20 cellular contexts compared by ENCODE assay signal in the genomic region with DNA sequence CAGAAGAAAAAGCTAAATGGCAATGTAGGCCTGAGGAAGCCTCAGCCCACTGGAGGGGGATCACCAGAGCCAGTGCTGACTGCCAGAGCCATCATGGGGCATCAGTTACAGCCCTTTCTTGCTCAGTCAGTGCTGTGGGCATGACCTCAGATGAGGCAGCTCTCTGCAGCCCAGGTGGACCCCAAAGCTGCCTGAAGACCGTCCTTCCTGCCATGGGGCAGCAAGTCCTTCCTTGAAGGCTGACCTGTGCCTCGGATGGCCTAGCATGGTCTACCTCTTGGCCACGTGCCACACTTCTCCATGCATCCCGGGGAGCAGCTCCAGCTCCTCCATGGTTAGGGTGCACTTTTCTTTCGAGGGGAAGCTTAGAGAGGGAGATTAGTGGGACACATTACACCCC.
"Had no signal": no experiment of that assay in that cellular context is flagged by ENCODE, and none has a peak within 500 bp of the region (broad histone marks: within the 10 kb centered on the region; RNA-seq: fewer than 3 reads in every experiment).

No MANE protein-coding gene starts in this region.

- ATAC-seq: foreskin keratinocyte, heart right ventricle, left colon, left lung, left ventricle myocardium superior, mucosa of descending colon had no signal

- H3K27me3 ChIP-seq: dorsolateral prefrontal cortex, esophagus muscularis mucosa, heart right ventricle, left lung had no signal

- H3K9me3 Mint-ChIP-seq: mesothelial cell of epicardium had no signal

- DNase-seq: dermis blood vessel endothelial cell; dorsolateral prefrontal cortex; effector CD4-positive, alpha-beta T cell; effector memory CD4-positive, alpha-beta T cell; foreskin keratinocyte; glutamatergic neuron; heart right ventricle; hippocampal formation; kidney; kidney glomerular epithelial cell; left colon; left lung; left ventricle myocardium superior; lower lobe of right lung; mesendoderm; mucosa of descending colon; naive B cell had no signal

- H3K4me3 Mint-ChIP-seq: mesothelial cell of epicardium, naive B cell had no signal

- H3K4me1 ChIP-seq: foreskin keratinocyte had no signal

- H3K9me3 ChIP-seq: esophagus muscularis mucosa, heart right ventricle, left lung, lower lobe of right lung, mucosa of descending colon had no signal

- H3K36me3 Mint-ChIP-seq: mesothelial cell of epicardium, naive B cell had no signal

- H3K27ac Mint-ChIP-seq: mesothelial cell of epicardium, naive B cell had no signal

- H3K4me3 ChIP-seq: coronary artery, dorsolateral prefrontal cortex, esophagus muscularis mucosa, heart right ventricle, left lung, lower lobe of right lung, mucosa of descending colon had no signal

- H3K27me3 Mint-ChIP-seq: naive B cell had no signal

- H3K36me3 ChIP-seq: esophagus muscularis mucosa, heart right ventricle, left lung, lower lobe of right lung had no signal

- H3K27ac ChIP-seq: coronary artery, dorsolateral prefrontal cortex, esophagus muscularis mucosa, foreskin keratinocyte, heart right ventricle, left lung, lower lobe of right lung had no signal
